11 cellular contexts compared by ENCODE assay signal in genomic region chr1:170162385-170163226, GRCh38. TPM values are rescaled to one million over a fixed set of nuclear protein-coding genes. Genes with fewer than 3 reads are reported as not detected.
DNase-seq lines count a peak whose midpoint lies in the region; ATAC-seq and TF ChIP-seq lines count a peak whose summit lies in the region.
"Had no signal": no experiment of that assay in that cellular context is flagged by ENCODE, and none has a peak within 500 bp of the region (broad histone marks: within the 10 kb centered on the region; RNA-seq: fewer than 3 reads in every experiment).

No MANE protein-coding gene starts in this region.

- H3K27ac Mint-ChIP-seq in T-helper 2 cell treated with Interferon-gamma antibody and Interleukin-4, amounts not matched to agents 5 μg/mL and 100 μg/mL, for 36 hours, result no peak overlapping the region

- TF ChIP-seq CTCF in thyroid gland (IDR thresholded peaks at IDR 0.05), result no peak

- no peak overlapping the region for H3K4me3 ChIP-seq in adipocyte (ENCODE audit: low read length)
- no peak overlapping the region for H3K4me3 ChIP-seq in thyroid gland (replicated peaks in 1 of 3)
- H3K4me3 ChIP-seq: pancreas, SK-N-MC had no signal

- no peaks in the 10 kb centered on the region for H3K36me3 ChIP-seq in adipocyte (ENCODE audit: control insufficient read depth, insufficient read depth, low read length, severe bottlenecking)
- H3K36me3 ChIP-seq in thyroid gland, result no peaks in the 10 kb centered on the region
- H3K36me3 ChIP-seq: pancreas had no signal

- no peaks in the 10 kb centered on the region for H3K36me3 Mint-ChIP-seq in T-helper 2 cell treated with Interferon-gamma antibody and Interleukin-4, amounts not matched to agents 5 μg/mL and 100 μg/mL, for 36 hours (ENCODE audit: low read depth)

- no peak overlapping the region for H3K9ac ChIP-seq in adipocyte (ENCODE audit: low read length)

- H3K9me3 ChIP-seq in adipocyte (ENCODE audit: control insufficient read depth, low read length) (no peaks in the 10 kb centered on the region), thyroid gland (no peaks in the 10 kb centered on the region)
- H3K9me3 ChIP-seq: pancreas had no signal

- TF ChIP-seq POLR2A in thyroid gland (IDR thresholded peaks at IDR 0.05), result no peak

- peaks cover 2% of the 10 kb centered on the region for H3K4me1 Mint-ChIP-seq in T-helper 2 cell treated with Interferon-gamma antibody and Interleukin-4, amounts not matched to agents 5 μg/mL and 100 μg/mL, for 36 hours (ENCODE audit: low read depth)

- ATAC-seq in Right ventricle myocardium superior (ENCODE audit: poor library complexity) (peak; percentile 71), HG03565 (IDR thresholded peaks at IDR 0.05; ENCODE audit: unreplicated experiment) (no peak)

- H3K27me3 Mint-ChIP-seq in T-helper 2 cell treated with Interferon-gamma antibody and Interleukin-4, amounts not matched to agents 5 μg/mL and 100 μg/mL, for 36 hours (ENCODE audit: low read depth), result no peaks in the 10 kb centered on the region

- H3K27ac ChIP-seq in thyroid gland, result no peak overlapping the region
- H3K27ac ChIP-seq: pancreas, SK-N-MC had no signal

- H3K4me1 ChIP-seq in adipocyte (ENCODE audit: control insufficient read depth, insufficient read depth, low read length), result peaks cover 3% of the 10 kb centered on the region
- no peaks in the 10 kb centered on the region for H3K4me1 ChIP-seq in thyroid gland

- H3K27me3 ChIP-seq in adipocyte (replicated peaks; ENCODE audit: control insufficient read depth, insufficient read depth, low read length), result no peaks in the 10 kb centered on the region
- H3K27me3 ChIP-seq in thyroid gland, result no peaks in the 10 kb centered on the region
- H3K27me3 ChIP-seq: pancreas had no signal

- no peak overlapping the region for H3K4me3 Mint-ChIP-seq in T-helper 2 cell treated with Interferon-gamma antibody and Interleukin-4, amounts not matched to agents 5 μg/mL and 100 μg/mL, for 36 hours

- intact Hi-C loops in Right ventricle myocardium superior (cut with DNase I) (no loop called here), thyroid gland (cut with DNase I) (no loop called here)

- 59 to 66% methylated on average over 8 of the region's 8 CpGs for WGBS in thyroid gland, 2 donors

- H3K9me3 Mint-ChIP-seq in T-helper 2 cell treated with Interferon-gamma antibody and Interleukin-4, amounts not matched to agents 5 μg/mL and 100 μg/mL, for 36 hours, result no peaks in the 10 kb centered on the region

- peak; percentile 71 for DNase-seq in GM04503 (ENCODE audit: low read depth)
- DNase-seq in adipocyte (ENCODE audit: low read depth), result peak; percentile 85
- DNase-seq in Right ventricle myocardium superior, result peak; percentile 29
- DNase-seq in renal cortical epithelial cell (ENCODE audit: low read depth), result peak; percentile 73
- no peak for DNase-seq in T-helper 2 cell treated with Interferon-gamma antibody and Interleukin-4, amounts not matched to agents 5 μg/mL and 100 μg/mL, for 36 hours (ENCODE audit: low spot score)
- DNase-seq in thyroid gland, result no peak
- no peak for DNase-seq in hippocampal formation (lab: John Stamatoyannopoulos, UW)
- DNase-seq: glutamatergic neuron had no signal

RNA-seq across cellular contexts. Expression of gene NTMT2, which starts 16.8 kb away (rescaled TPM):
- total RNA-seq in Right ventricle myocardium superior, result 4.1 TPM
- total RNA-seq in renal cortical epithelial cell, result not detected in 2 replicates
- total RNA-seq in thyroid gland, result not detected
- total RNA-seq: pancreas had no signal

Comparison
In these comparisons a context has a peak if more than half of its experiments do, and no peak if none do; other contexts are left out.
1. DNase-seq: peak in GM04503 (single experiment), adipocyte (single experiment), Right ventricle myocardium superior (single experiment) and renal cortical epithelial cell (single experiment); none in T-helper 2 cell treated with Interferon-gamma antibody and Interleukin-4, amounts not matched to agents 5 μg/mL and 100 μg/mL, for 36 hours (single experiment), thyroid gland (0 of 2) and hippocampal formation (0 of 2).